Comparison of ENCODE assay signal across 8 cellular contexts in genomic region chr15:64774556-64775523, GRCh38. TPM values are rescaled to one million over a fixed set of nuclear protein-coding genes. Genes with fewer than 3 reads are reported as not detected.
DNase-seq lines count a peak whose midpoint lies in the region; ATAC-seq and TF ChIP-seq lines count a peak whose summit lies in the region.

No MANE protein-coding gene starts in this region.

- no peaks in the 10 kb centered on the region for H3K4me1 ChIP-seq in HEK293 (ENCODE audit: control insufficient read depth, insufficient read depth, low read length)
- no peaks in the 10 kb centered on the region for H3K4me1 ChIP-seq in adipocyte (ENCODE audit: control insufficient read depth, insufficient read depth, low read length)
- peaks cover 2 to 32% (median 20%) of the 10 kb centered on the region in 5 donors for H3K4me1 ChIP-seq in subcutaneous abdominal adipose tissue (ENCODE audit: control insufficient read depth in 5 of 5, insufficient read depth in 5 of 5, low read length in 5 of 5)

- no peak for DNase-seq in AG04450 (ENCODE audit: low read depth, low spot score)
- DNase-seq in adipocyte (ENCODE audit: low read depth) = peak; percentile 58
- DNase-seq in left colon = peak in 1 of 2 donors; percentile 14
- DNase-seq in stimulated activated naive CD4-positive, alpha-beta T cell (lab: John Stamatoyannopoulos, UW) = no peak
- no peak for DNase-seq in Kasumi-1 (lab: John Stamatoyannopoulos, UW)

- H3K36me3 ChIP-seq in HEK293 (ENCODE audit: control insufficient read depth in 2 of 2, insufficient read depth in 1 of 2, low read length in 2 of 2) = no peaks in the 10 kb centered on the region
- H3K36me3 ChIP-seq in adipocyte (ENCODE audit: control insufficient read depth, insufficient read depth, low read length, severe bottlenecking) = no peaks in the 10 kb centered on the region
- H3K36me3 ChIP-seq in subcutaneous abdominal adipose tissue (ENCODE audit: control insufficient read depth in 5 of 5, insufficient read depth in 5 of 5, low read length in 5 of 5) = no peaks in the 10 kb centered on the region

- H3K27ac ChIP-seq in AG04450 (ENCODE audit: low read depth, low read length) = no peak overlapping the region
- peak overlapping the region; percentile 62; the same call in 1 of the 2 replicates for H3K27ac ChIP-seq in HEK293 (ENCODE audit: extremely low read depth, low read depth, low read length)
- H3K27ac ChIP-seq in subcutaneous abdominal adipose tissue (ENCODE audit: low read depth, low read length) = peak overlapping the region; percentile 63

- ATAC-seq in left colon = peak; percentile 46
- ATAC-seq in GM21825 (IDR thresholded peaks at IDR 0.05; ENCODE audit: unreplicated experiment) = no peak

- TF ChIP-seq CTCF in AG04450 (IDR thresholded peaks at IDR 0.05; ENCODE audit: low read depth, low read length) (no peak), HEK293 (tag by site-specific recombination; IDR thresholded peaks at IDR 0.05) (no peak)

- H3K9me3 ChIP-seq in AG04450 (ENCODE audit: control insufficient read depth, insufficient read depth, low read length) (no peaks in the 10 kb centered on the region; the same call in 1 of the 2 replicates), HEK293 (ENCODE audit: control insufficient read depth, insufficient read depth, low read depth, low read length) (no peaks in the 10 kb centered on the region), adipocyte (ENCODE audit: control insufficient read depth, low read length) (no peaks in the 10 kb centered on the region), subcutaneous abdominal adipose tissue (ENCODE audit: control insufficient read depth in 5 of 5, low read length in 5 of 5) (no peaks in the 10 kb centered on the region)

- POLR2A ChIA-PET in AG04450 (lab: Yijun Ruan, JAX) (no interaction called here), HEK293 (lab: Yijun Ruan, JAX) (no interaction called here)

- intact Hi-C loops in left colon (cut with DNase I, micrococcal nuclease) = no loop called here

- peaks cover 33% of the 10 kb centered on the region for H3K27me3 ChIP-seq in AG04450 (ENCODE audit: control insufficient read depth, insufficient read depth, low read length)
- peaks cover 18% of the 10 kb centered on the region for H3K27me3 ChIP-seq in adipocyte (replicated peaks; ENCODE audit: control insufficient read depth, insufficient read depth, low read length)
- peaks cover 0 to 8% (median 0%) of the 10 kb centered on the region in 5 donors for H3K27me3 ChIP-seq in subcutaneous abdominal adipose tissue (ENCODE audit: control insufficient read depth in 5 of 5, insufficient read depth in 4 of 5, low read length in 5 of 5)

- CTCF ChIA-PET in AG04450 (lab: Charles Lee) (interaction anchor here (0.7 kb wide), 1 partner anchor 60 kb away, joined by 3 read pairs; no protein-coding TSS in a partner anchor), HEK293 (lab: Yijun Ruan, JAX) (interaction anchor here (1.2 kb wide), 1 partner anchor 35 kb away, joined by 4 read pairs; no protein-coding TSS in a partner anchor)

- H3K4me3 ChIP-seq in AG04450 (ENCODE audit: low read depth, low read length) (peak overlapping the region; percentile 54), HEK293 (ENCODE audit: low read depth, low read length) (peak overlapping the region; percentile 51), adipocyte (ENCODE audit: low read length) (peak overlapping the region; percentile 64), subcutaneous abdominal adipose tissue (ENCODE audit: low read depth in 1 of 5, low read length in 5 of 5) (peak overlapping the region; percentile 36 to 67 (median 51))

- no peak overlapping the region for H3K9ac ChIP-seq in adipocyte (ENCODE audit: low read length)
- peak overlapping the region in 3 of 5 donors; percentile 8 to 62 (median 61) for H3K9ac ChIP-seq in subcutaneous abdominal adipose tissue (ENCODE audit: low read length in 5 of 5)

TF ChIP-seq in HEK293, 187 proteins besides CTCF, POLR2A, EP300 and RAD21 (continues in another document):
- TF ChIP-seq ZNF16 (tag by site-specific recombination; IDR thresholded peaks at IDR 0.05; ENCODE audit: low read depth) (no peak), PRDM10 (tag by site-specific recombination; IDR thresholded peaks at IDR 0.05) (no peak), ZNF175 (tag by site-specific recombination; IDR thresholded peaks at IDR 0.05) (no peak), ZNF654 (tag by site-specific recombination; IDR thresholded peaks at IDR 0.05; ENCODE audit: low read depth) (no peak), ZNF398 (tag by site-specific recombination; IDR thresholded peaks at IDR 0.05) (peak; percentile 10; the same call in 1 of the 2 replicates), SCRT1 (tag by site-specific recombination; IDR thresholded peaks at IDR 0.05; ENCODE audit: borderline replicate concordance) (no peak), ZNF146 (tag by site-specific recombination; IDR thresholded peaks at IDR 0.05) (no peak), ZNF513 (tag by site-specific recombination; IDR thresholded peaks at IDR 0.05) (no peak), ZNF416 (tag by site-specific recombination; IDR thresholded peaks at IDR 0.05) (no peak), ZNF658 (tag by site-specific recombination; IDR thresholded peaks at IDR 0.05) (no peak), ZBTB17 (tag by site-specific recombination; IDR thresholded peaks at IDR 0.05) (no peak), PBX3 (CRISPR knock-in tag; IDR thresholded peaks at IDR 0.05) (no peak), ZBTB21 (tag by site-specific recombination; IDR thresholded peaks at IDR 0.05) (no peak), KLF8 (tag by site-specific recombination; IDR thresholded peaks at IDR 0.05) (no peak), ZNF560 (tag by site-specific recombination; IDR thresholded peaks at IDR 0.05; ENCODE audit: borderline replicate concordance) (no peak)

RNA-seq across cellular contexts. Expression of gene RBPMS2, which starts 0.5 kb away (rescaled TPM):
- polyA plus RNA-seq in AG04450 (2011; rRNA removed) = 0.88 and 1.3 TPM in 2 replicates
- 0.74 and 1.0 TPM in 2 replicates for polyA minus RNA-seq in AG04450 (2011; rRNA and poly(A)+ RNA removed)
- 10 to 100 TPM in 1 of 2 donors, 1 to 10 TPM in 1; 1.0 to 15.4 TPM for total RNA-seq in left colon

RNA-seq across cellular contexts. Expression of gene PIF1, which starts 50.6 kb away (rescaled TPM):
- 5.6 and 6.2 TPM in 2 replicates for polyA plus RNA-seq in AG04450 (2011; rRNA removed)
- 6.3 and 6.5 TPM in 2 replicates for polyA minus RNA-seq in AG04450 (2011; rRNA and poly(A)+ RNA removed)
- 1 to 10 TPM; 2.2 to 6.0 TPM for total RNA-seq in left colon
